Comparison of ENCODE assay signal across 10 cellular contexts in genomic region chr13:100203696-100204367, GRCh38.
DNase-seq lines count a peak whose midpoint lies in the region; ATAC-seq, FAIRE-seq and TF ChIP-seq lines count a peak whose summit lies in the region.
"Had no signal": no experiment of that assay in that cellular context is flagged by ENCODE, and none has a peak within 500 bp of the region (broad histone marks: within the 10 kb centered on the region; RNA-seq: fewer than 3 reads in every experiment).

No MANE protein-coding gene starts in this region.

- intact Hi-C loops in gastrocnemius medialis (cut with DNase I; ENCODE audit: low total_unique reads): no loop called here

- H3K27me3 ChIP-seq in small intestine (ENCODE audit: control insufficient read depth in 2 of 2, insufficient read depth in 2 of 2, low read length in 2 of 2) (no peaks in the 10 kb centered on the region), gastrocnemius medialis (no peaks in the 10 kb centered on the region)

- H3K27ac ChIP-seq in small intestine (ENCODE audit: low read depth in 1 of 2, low read length in 1 of 2): no peak overlapping the region
- no peak overlapping the region for H3K27ac ChIP-seq in gastrocnemius medialis

- H3K9me3 Mint-ChIP-seq in activated CD4-positive, alpha-beta T cell treated with anti-CD3 and anti-CD28 coated beads, Interleukin-2, amount 10 ng/mL, durations not matched to agents 7 days and 5 days: no peaks in the 10 kb centered on the region

- in situ Hi-C loops in gastrocnemius medialis (cut with MboI; ENCODE audit: low sequenced_read_pairs in 4 of 4): no loop called here

- POLR2A ChIA-PET in activated CD4-positive, alpha-beta T cell treated with anti-CD3 and anti-CD28 coated beads, Interleukin-2, amount 10 ng/mL, durations not matched to agents 7 days and 5 days (lab: Charles Lee): no interaction called here
- POLR2A ChIA-PET in HEK293T (lab: Yijun Ruan, JAX): no interaction called here

- peak overlapping the region; percentile 35 for H3K4me3 Mint-ChIP-seq in activated CD4-positive, alpha-beta T cell treated with anti-CD3 and anti-CD28 coated beads, Interleukin-2, amount 10 ng/mL, durations not matched to agents 7 days and 5 days

- DNase-seq in activated CD4-positive, alpha-beta T cell treated with anti-CD3 and anti-CD28 coated beads, Interleukin-2, amount 10 ng/mL, durations not matched to agents 7 days and 5 days: no peak
- DNase-seq in activated CD4-positive, alpha-beta T cell treated with anti-CD3 and anti-CD28 coated beads, Interleukin-2, amount 50 U/mL, for 1 hour: no peak
- DNase-seq in HPDE6-E6E7 (ENCODE audit: extremely low spot score) (peak; percentile 11), amniotic epithelial cell (ENCODE audit: low read depth) (peak; percentile 78), small intestine (peak; percentile 18), gastrocnemius medialis (no peak), LoVo (ENCODE audit: low spot score) (no peak), HEK293T (ENCODE audit: extremely low spot score) (no peak)
- DNase-seq: activated CD4-positive, alpha-beta T cell treated with anti-CD3 and anti-CD28 coated beads for 48 hours; NCI-H1417 had no signal

- H3K36me3 ChIP-seq in small intestine (ENCODE audit: control insufficient read depth in 2 of 2, insufficient read depth in 2 of 2, low read length in 2 of 2) (no peaks in the 10 kb centered on the region), gastrocnemius medialis (no peaks in the 10 kb centered on the region)

- H3K4me1 ChIP-seq in small intestine (ENCODE audit: control insufficient read depth in 2 of 2, insufficient read depth in 1 of 2, low read depth in 1 of 2, low read length in 1 of 2) (no peaks in the 10 kb centered on the region), gastrocnemius medialis (no peaks in the 10 kb centered on the region)

- WGBS in small intestine, 3 donors: 67 to 75% (median 68%) methylated on average over 6 of the region's 6 CpGs

- CTCF ChIA-PET in activated CD4-positive, alpha-beta T cell treated with anti-CD3 and anti-CD28 coated beads, Interleukin-2, amount 10 ng/mL, durations not matched to agents 7 days and 5 days (lab: Charles Lee): interaction anchor here (0.6 to 1.1 kb wide), 2 partner anchors 8 to 98 kb away, joined by 3 read pairs; no protein-coding TSS in a partner anchor
- CTCF ChIA-PET in HEK293T (lab: Yijun Ruan, JAX): interaction anchor here (0.6 kb wide), 1 partner anchor 27 kb away, joined by 4 read pairs; no protein-coding TSS in a partner anchor

- peak overlapping the region; percentile 74 for H3K27ac Mint-ChIP-seq in activated CD4-positive, alpha-beta T cell treated with anti-CD3 and anti-CD28 coated beads, Interleukin-2, amount 10 ng/mL, durations not matched to agents 7 days and 5 days

- H3K36me3 Mint-ChIP-seq in activated CD4-positive, alpha-beta T cell treated with anti-CD3 and anti-CD28 coated beads, Interleukin-2, amount 10 ng/mL, durations not matched to agents 7 days and 5 days (ENCODE audit: low read depth): peaks cover 3% of the 10 kb centered on the region

- no peaks in the 10 kb centered on the region for H3K27me3 Mint-ChIP-seq in activated CD4-positive, alpha-beta T cell treated with anti-CD3 and anti-CD28 coated beads, Interleukin-2, amount 10 ng/mL, durations not matched to agents 7 days and 5 days

- no peak for ATAC-seq in gastrocnemius medialis

- H3K9me3 ChIP-seq in small intestine (ENCODE audit: control insufficient read depth, low read depth): no peaks in the 10 kb centered on the region
- H3K9me3 ChIP-seq in gastrocnemius medialis: no peaks in the 10 kb centered on the region

- no peak for TF ChIP-seq POLR2A in gastrocnemius medialis (IDR thresholded peaks at IDR 0.05)

- no peak for FAIRE-seq in small intestine (lab: Jason Lieb, UNC)

- TF ChIP-seq CTCF in gastrocnemius medialis (IDR thresholded peaks at IDR 0.05 in 4 of 5, conservative IDR thresholded peaks at IDR 0.05 in 1 of 5): no peak

- H3K4me1 Mint-ChIP-seq in activated CD4-positive, alpha-beta T cell treated with anti-CD3 and anti-CD28 coated beads, Interleukin-2, amount 10 ng/mL, durations not matched to agents 7 days and 5 days: peaks cover 22% of the 10 kb centered on the region

- H3K4me3 ChIP-seq in small intestine (ENCODE audit: low read depth in 1 of 2, low read length in 2 of 2) (no peak overlapping the region), gastrocnemius medialis (no peak overlapping the region)

TF ChIP-seq in HEK293T, 16 proteins besides CTCF, POLR2A, EP300 and RAD21:
- TF ChIP-seq L3MBTL2 (conservative IDR thresholded peaks at IDR 0.05) (no peak), BHLHE40 (IDR thresholded peaks at IDR 0.05; ENCODE audit: borderline replicate concordance) (no peak), FOXM1 (IDR thresholded peaks at IDR 0.05; ENCODE audit: borderline replicate concordance) (no peak)

Comparison
In these comparisons a context has a peak if more than half of its experiments do, and no peak if none do; other contexts are left out.
1. DNase-seq: peak in HPDE6-E6E7 (single experiment), amniotic epithelial cell (single experiment) and small intestine (single experiment); none in activated CD4-positive, alpha-beta T cell treated with anti-CD3 and anti-CD28 coated beads, Interleukin-2, amount 10 ng/mL, durations not matched to agents 7 days and 5 days (single experiment), activated CD4-positive, alpha-beta T cell treated with anti-CD3 and anti-CD28 coated beads, Interleukin-2, amount 50 U/mL, for 1 hour (single experiment), gastrocnemius medialis (0 of 2), LoVo (single experiment) and HEK293T (single experiment).